23 cellular contexts compared by ENCODE assay signal in the genomic region with DNA sequence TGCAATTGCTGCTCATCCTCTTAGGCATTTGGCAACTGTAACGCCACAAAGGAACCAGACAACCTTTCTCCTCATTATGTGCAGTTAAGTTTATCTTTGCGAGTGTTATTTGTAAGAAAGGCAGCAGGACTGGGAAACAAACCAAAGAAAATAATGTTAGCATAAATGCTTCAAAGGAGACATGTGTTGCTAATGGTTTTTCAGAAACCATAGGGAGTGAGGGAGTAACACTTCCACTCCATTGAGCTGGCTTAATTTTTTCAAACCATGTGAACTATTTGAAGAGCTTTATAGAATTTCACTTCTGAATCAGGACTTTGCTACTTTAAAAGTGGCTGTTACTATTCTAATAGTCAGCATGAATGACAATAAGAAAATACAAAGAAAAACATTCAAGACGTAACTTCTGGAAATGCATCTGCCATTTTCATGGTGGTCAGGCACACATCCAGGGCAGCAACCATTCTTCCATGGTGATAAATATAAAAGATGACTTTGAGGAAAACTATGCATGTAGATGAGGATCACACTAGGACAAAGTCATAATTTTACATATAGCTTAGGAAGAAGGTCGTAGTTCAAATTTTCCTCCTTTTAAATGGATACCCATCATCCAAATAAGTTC.
A peak's percentile ranks its signal among the peaks of the same experiment; 100 is the strongest.
DNase-seq lines count a peak whose midpoint lies in the region; ATAC-seq and TF ChIP-seq lines count a peak whose summit lies in the region.
"Had no signal": no experiment of that assay in that cellular context is flagged by ENCODE, and none has a peak within 500 bp of the region (broad histone marks: within the 10 kb centered on the region; RNA-seq: fewer than 3 reads in every experiment).

No MANE protein-coding gene starts in this region.

- H3K4me1 ChIP-seq in osteoblast (ENCODE audit: insufficient read depth, low read length), result peaks cover 7% of the 10 kb centered on the region
- H3K4me1 ChIP-seq: uterus had no signal

- no peak for TF ChIP-seq CTCF in astrocyte of the cerebellum (IDR thresholded peaks at IDR 0.05; ENCODE audit: low read depth, low read length, missing control alignments)
- no peak for TF ChIP-seq CTCF in osteoblast (IDR thresholded peaks at IDR 0.05; ENCODE audit: extremely low read depth, low read depth, low read length)

- peak overlapping the region; percentile 46 for H2AFZ ChIP-seq in osteoblast (ENCODE audit: low read length)

- no peaks in the 10 kb centered on the region for H3K9me3 ChIP-seq in osteoblast (ENCODE audit: low read depth, low read length)
- H3K9me3 ChIP-seq: uterus had no signal

- H3K4me3 ChIP-seq in astrocyte of the cerebellum (ENCODE audit: low read depth, low read length) (no peak overlapping the region), osteoblast (ENCODE audit: insufficient read depth, low read length) (no peak overlapping the region)
- H3K4me3 ChIP-seq: dorsolateral prefrontal cortex, uterus had no signal

- in situ Hi-C loops in astrocyte of the cerebellum (cut with HindIII; ENCODE audit: low sequenced_read_pairs), result no loop called here

- no peaks in the 10 kb centered on the region for H3K36me3 ChIP-seq in osteoblast (ENCODE audit: insufficient read depth, low read length)
- H3K36me3 ChIP-seq: uterus had no signal

- no peaks in the 10 kb centered on the region for H3K27me3 ChIP-seq in osteoblast (ENCODE audit: insufficient read depth, low read length)
- H3K27me3 ChIP-seq: uterus had no signal

- no peak overlapping the region for H3K27ac ChIP-seq in osteoblast (ENCODE audit: low read depth, low read length)
- H3K27ac ChIP-seq: dorsolateral prefrontal cortex, epithelial cell of prostate, uterus had no signal

- ATAC-seq in GM21360 (IDR thresholded peaks at IDR 0.05; ENCODE audit: unreplicated experiment) (no peak), HG02885 (IDR thresholded peaks at IDR 0.05; ENCODE audit: poor library complexity, unreplicated experiment) (no peak)
- ATAC-seq: activated T-cell treated with anti-CD3 and anti-CD28 coated beads, Interleukin-2, amount 50 U/mL, for 72 hours; HCT116; naive thymus-derived CD4-positive, alpha-beta T cell; PC-3 had no signal

- H4K20me1 ChIP-seq in osteoblast (ENCODE audit: insufficient read depth, low read length), result no peaks in the 10 kb centered on the region

- H3K79me2 ChIP-seq in osteoblast (ENCODE audit: insufficient read depth, low read length), result no peaks in the 10 kb centered on the region

- DNase-seq in EH (ENCODE audit: low read depth), result peak; percentile 57
- DNase-seq in astrocyte of the cerebellum (ENCODE audit: low read depth), result peak; percentile 98
- DNase-seq in fibroblast of the conjunctiva (ENCODE audit: low read depth), result peak; percentile 20
- DNase-seq in osteoblast (ENCODE audit: insufficient read length, low spot score, missing footprints), result no peak
- DNase-seq in NCI-H2107 treated with DMSO at 0.1 percent for 48 hours (lab: John Stamatoyannopoulos, UW; ENCODE audit: unreplicated experiment), result no peak
- DNase-seq in inferior parietal cortex (ENCODE audit: extremely low spot score), result no peak
- DNase-seq: activated CD8-positive, alpha-beta memory T cell treated with anti-CD3 and anti-CD28 coated beads for 24 hours; activated naive CD4-positive, alpha-beta T cell treated with anti-CD3 and anti-CD28 coated beads for 36 hours; activated T-cell treated with anti-CD3 and anti-CD28 coated beads, Interleukin-2, amount 50 U/mL, for 72 hours; amniotic stem cell; central memory CD4-positive, alpha-beta T cell; dorsolateral prefrontal cortex; mesendoderm; naive thymus-derived CD4-positive, alpha-beta T cell; NCI-H1694; PC-3; stimulated activated CD4-positive, alpha-beta T cell treated with anti-CD3 and anti-CD28 coated beads, Interleukin-1b, Interleukin-23, amount 100 ng/mL, for 48 hours; T-helper 1 cell; uterus had no signal

- peak overlapping the region; percentile 24 for H3K4me2 ChIP-seq in osteoblast (ENCODE audit: insufficient read depth, low read length)

Comparison
In these comparisons a context has a peak if more than half of its experiments do, and no peak if none do; other contexts are left out.
1. DNase-seq: peak in EH (single experiment), astrocyte of the cerebellum (single experiment) and fibroblast of the conjunctiva (single experiment); none in osteoblast (single experiment), NCI-H2107 treated with DMSO at 0.1 percent for 48 hours (single experiment) and inferior parietal cortex (single experiment).